In the genomic region with DNA sequence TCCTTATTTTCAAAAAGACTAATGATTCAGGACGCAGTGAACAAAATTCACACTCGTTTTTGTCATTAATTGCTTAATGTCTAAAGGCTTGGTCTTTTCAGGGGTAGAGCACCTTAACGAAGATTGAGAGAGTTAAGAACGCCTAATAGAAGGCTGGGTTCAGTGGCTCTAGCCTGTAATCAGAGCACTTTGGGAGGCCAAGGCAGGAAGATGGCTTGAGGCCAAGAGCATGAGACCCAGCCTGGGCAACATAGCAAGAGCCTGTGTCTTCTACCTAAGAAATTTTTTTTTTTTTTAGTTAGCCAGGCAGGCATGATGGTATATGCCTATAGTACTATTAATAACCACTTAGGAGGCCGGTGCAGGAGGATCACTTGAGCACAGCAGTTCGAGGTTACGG, we compare ENCODE assay signal across 1 cellular context.
TF ChIP-seq lines count a peak whose summit lies in the region.

No MANE protein-coding gene starts in this region.

TF ChIP-seq in H1, 55 proteins besides CTCF, POLR2A, EP300 and RAD21:
- TF ChIP-seq NRF1 (IDR thresholded peaks at IDR 0.05; ENCODE audit: low read depth, low read length) (no peak), GTF2F1 (IDR thresholded peaks at IDR 0.05; ENCODE audit: borderline replicate concordance, low read depth, low read length) (no peak), FOSL1 (IDR thresholded peaks at IDR 0.05; ENCODE audit: insufficient read depth, low read depth, low read length) (no peak), SUZ12 (IDR thresholded peaks at IDR 0.05; ENCODE audit: low read length) (no peak), HDAC6 (IDR thresholded peaks at IDR 0.05; ENCODE audit: low read depth, low read length) (no peak), CBX5 (IDR thresholded peaks at IDR 0.05; ENCODE audit: low read depth, low read length) (no peak), POLR2AphosphoS5 (IDR thresholded peaks at IDR 0.05; ENCODE audit: low read depth, low read length) (no peak), RNF2 (IDR thresholded peaks at IDR 0.05; ENCODE audit: borderline replicate concordance, low read depth, low read length, missing control alignments, poor library complexity, severe bottlenecking) (no peak), RBBP5 (IDR thresholded peaks at IDR 0.05; ENCODE audit: borderline replicate concordance, low read depth, low read length) (no peak), CHD7 (IDR thresholded peaks at IDR 0.05; ENCODE audit: insufficient replicate concordance, low read length) (no peak), ZNF274 (IDR thresholded peaks at IDR 0.05; ENCODE audit: borderline replicate concordance, extremely low read depth, low read length) (no peak), CHD2 (IDR thresholded peaks at IDR 0.05; ENCODE audit: low read length) (no peak), PHF8 (conservative IDR thresholded peaks at IDR 0.05; ENCODE audit: low read depth, low read length) (no peak), SIN3A (conservative IDR thresholded peaks at IDR 0.05 in 1 of 2, IDR thresholded peaks at IDR 0.05 in 1 of 2; ENCODE audit: low read depth in 1 of 2, low read length in 2 of 2) (no peak), MAFK (IDR thresholded peaks at IDR 0.05; ENCODE audit: low read depth, low read length) (no peak), BACH1 (IDR thresholded peaks at IDR 0.05; ENCODE audit: low read length) (no peak), TAF1 (IDR thresholded peaks at IDR 0.05; ENCODE audit: low read depth, low read length) (no peak), KDM4A (IDR thresholded peaks at IDR 0.05; ENCODE audit: low read depth, low read length, severe bottlenecking) (no peak), ATF3 (IDR thresholded peaks at IDR 0.05; ENCODE audit: insufficient read depth, low read depth, low read length) (no peak)
- TF ChIP-seq, protein P1, sequence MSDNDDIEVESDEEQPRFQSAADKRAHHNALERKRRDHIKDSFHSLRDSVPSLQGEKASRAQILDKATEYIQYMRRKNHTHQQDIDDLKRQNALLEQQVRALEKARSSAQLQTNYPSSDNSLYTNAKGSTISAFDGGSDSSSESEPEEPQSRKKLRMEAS (IDR thresholded peaks at IDR 0.05), result no peak
